In genomic region chr6:125074120-125074519, GRCh38 we compare ENCODE assay signal across 27 cellular contexts.
"Had no signal": no experiment of that assay in that cellular context is flagged by ENCODE, and none has a peak within 500 bp of the region (broad histone marks: within the 10 kb centered on the region; RNA-seq: fewer than 3 reads in every experiment).

No MANE protein-coding gene starts in this region.

- DNase-seq: stimulated activated CD4-positive, alpha-beta T cell treated with anti-CD3 and anti-CD28 coated beads, Interleukin-2, amount 100 ng/mL, for 24 hours; stimulated activated CD4-positive, alpha-beta T cell treated with anti-CD3 and anti-CD28 coated beads, Interleukin-2, amount 100 ng/mL, for 48 hours; stimulated activated CD4-positive, alpha-beta T cell treated with anti-CD3 and anti-CD28 coated beads, Interleukin-4, amount 100 ng/mL, for 1 hour; stimulated activated CD4-positive, alpha-beta T cell treated with anti-CD3 and anti-CD28 coated beads, Interleukin-4, amount 100 ng/mL, for 24 hours; stimulated activated CD4-positive, alpha-beta T cell treated with anti-CD3 and anti-CD28 coated beads, Interleukin-4, amount 100 ng/mL, for 4 hours; stimulated activated CD8-positive, alpha-beta memory T cell treated with anti-CD3 and anti-CD28 coated beads, Interleukin-4, amount 100 ng/mL, for 48 hours; stimulated activated naive B cell treated with anti-CD40 and anti-IgM and Interleukin-4, amounts not matched to agents 10 μg/mL and 1 μg/mL and 100 μg/mL, for 72 hours; stimulated activated naive CD4-positive, alpha-beta T cell; stimulated activated naive CD4-positive, alpha-beta T cell treated with Interleukin-2 at 50 U/mL for 16 hours; stimulated activated naive CD8-positive, alpha-beta T cell treated with anti-CD3 and anti-CD28 coated beads, Interleukin-15, amount 100 ng/mL, for 72 hours; stimulated activated naive CD8-positive, alpha-beta T cell treated with anti-CD3 and anti-CD28 coated beads, Interleukin-15, Interleukin-2, amounts not matched to agents 100 U/mL and 50 U/mL, for 24 hours; stomach; substantia nigra; testis; thyroid gland; tibial artery; transverse colon; upper lobe of left lung; upper lobe of right lung; uterus had no signal

- H3K27ac Mint-ChIP-seq: stimulated activated effector memory CD8-positive, alpha-beta T cell treated with anti-CD3 and anti-CD28 coated beads, Interleukin-12 subunit alpha, Interleukin-12 subunit beta, amount 100 ng/mL, for 72 hours; stimulated activated naive B cell treated with anti-CD40 and anti-IgM and Interleukin-4, amounts not matched to agents 10 μg/mL and 1 μg/mL and 100 μg/mL, for 72 hours; stimulated activated naive CD8-positive, alpha-beta T cell treated with anti-CD3 and anti-CD28 coated beads, Interleukin-15, amount 100 ng/mL, for 72 hours; stimulated activated naive CD8-positive, alpha-beta T cell treated with anti-CD3 and anti-CD28 coated beads, Interleukin-15, Interleukin-2, amounts not matched to agents 100 ng/mL and 50 ng/mL, for 24 hours had no signal

- H3K36me3 Mint-ChIP-seq: stimulated activated effector memory CD8-positive, alpha-beta T cell treated with anti-CD3 and anti-CD28 coated beads, Interleukin-12 subunit alpha, Interleukin-12 subunit beta, amount 100 ng/mL, for 72 hours; stimulated activated naive B cell treated with anti-CD40 and anti-IgM and Interleukin-4, amounts not matched to agents 10 μg/mL and 1 μg/mL and 100 μg/mL, for 72 hours had no signal

- H3K4me3 ChIP-seq: stomach, suprapubic skin, testis, thoracic aorta, thyroid gland, tibial artery, tibial nerve, transverse colon, upper lobe of left lung, upper lobe of right lung, uterus, vagina had no signal

- H3K9me3 ChIP-seq: stomach, suprapubic skin, testis, thoracic aorta, thyroid gland, tibial artery, tibial nerve, transverse colon, upper lobe of left lung, upper lobe of right lung, uterus, vagina had no signal

- H3K27me3 ChIP-seq: stomach, suprapubic skin, testis, thyroid gland, tibial artery, tibial nerve, transverse colon, upper lobe of left lung, upper lobe of right lung, uterus, vagina had no signal

- H3K4me3 Mint-ChIP-seq: stimulated activated effector memory CD8-positive, alpha-beta T cell treated with anti-CD3 and anti-CD28 coated beads, Interleukin-12 subunit alpha, Interleukin-12 subunit beta, amount 100 ng/mL, for 72 hours; stimulated activated naive B cell treated with anti-CD40 and anti-IgM and Interleukin-4, amounts not matched to agents 10 μg/mL and 1 μg/mL and 100 μg/mL, for 72 hours; stimulated activated naive CD8-positive, alpha-beta T cell treated with anti-CD3 and anti-CD28 coated beads, Interleukin-15, amount 100 ng/mL, for 72 hours; stimulated activated naive CD8-positive, alpha-beta T cell treated with anti-CD3 and anti-CD28 coated beads, Interleukin-15, Interleukin-2, amounts not matched to agents 100 ng/mL and 50 ng/mL, for 24 hours had no signal

- H3K4me1 Mint-ChIP-seq: stimulated activated effector memory CD8-positive, alpha-beta T cell treated with anti-CD3 and anti-CD28 coated beads, Interleukin-12 subunit alpha, Interleukin-12 subunit beta, amount 100 ng/mL, for 72 hours; stimulated activated naive B cell treated with anti-CD40 and anti-IgM and Interleukin-4, amounts not matched to agents 10 μg/mL and 1 μg/mL and 100 μg/mL, for 72 hours; stimulated activated naive CD8-positive, alpha-beta T cell treated with anti-CD3 and anti-CD28 coated beads, Interleukin-15, amount 100 ng/mL, for 72 hours had no signal

- FAIRE-seq: urothelium cell line had no signal

- ATAC-seq: stimulated activated effector memory CD8-positive, alpha-beta T cell treated with anti-CD3 and anti-CD28 coated beads, Interleukin-12 subunit alpha, Interleukin-12 subunit beta, amount 100 ng/mL, for 72 hours; stimulated activated naive B cell treated with anti-CD40 and anti-IgM and Interleukin-4, amounts not matched to agents 10 μg/mL and 1 μg/mL and 100 μg/mL, for 72 hours; stimulated activated naive CD8-positive, alpha-beta T cell treated with anti-CD3 and anti-CD28 coated beads, Interleukin-15, amount 100 ng/mL, for 72 hours; stimulated activated naive CD8-positive, alpha-beta T cell treated with anti-CD3 and anti-CD28 coated beads, Interleukin-15, Interleukin-2, amounts not matched to agents 100 U/mL and 50 U/mL, for 24 hours; upper lobe of right lung had no signal

- H3K4me1 ChIP-seq: stomach, suprapubic skin, testis, thyroid gland, tibial artery, tibial nerve, transverse colon, upper lobe of left lung, upper lobe of right lung, uterus, vagina had no signal

- H3K36me3 ChIP-seq: transverse colon, uterus had no signal

- H3K27ac ChIP-seq: stomach, suprapubic skin, testis, thoracic aorta, thyroid gland, tibial artery, tibial nerve, transverse colon, upper lobe of left lung, upper lobe of right lung, uterus, vagina had no signal

- H3K9me3 Mint-ChIP-seq: stimulated activated effector memory CD8-positive, alpha-beta T cell treated with anti-CD3 and anti-CD28 coated beads, Interleukin-12 subunit alpha, Interleukin-12 subunit beta, amount 100 ng/mL, for 72 hours; stimulated activated naive CD8-positive, alpha-beta T cell treated with anti-CD3 and anti-CD28 coated beads, Interleukin-15, amount 100 ng/mL, for 72 hours; stimulated activated naive CD8-positive, alpha-beta T cell treated with anti-CD3 and anti-CD28 coated beads, Interleukin-15, Interleukin-2, amounts not matched to agents 100 ng/mL and 50 ng/mL, for 24 hours had no signal

- H3K27me3 Mint-ChIP-seq: stimulated activated naive B cell treated with anti-CD40 and anti-IgM and Interleukin-4, amounts not matched to agents 10 μg/mL and 1 μg/mL and 100 μg/mL, for 72 hours; stimulated activated naive CD8-positive, alpha-beta T cell treated with anti-CD3 and anti-CD28 coated beads, Interleukin-15, amount 100 ng/mL, for 72 hours; stimulated activated naive CD8-positive, alpha-beta T cell treated with anti-CD3 and anti-CD28 coated beads, Interleukin-15, Interleukin-2, amounts not matched to agents 100 ng/mL and 50 ng/mL, for 24 hours had no signal
